ENCODE assay signal across 34 cellular contexts in genomic region chr2:159959136-159959535, GRCh38. TPM values are rescaled to one million over a fixed set of nuclear protein-coding genes. Genes with fewer than 3 reads are reported as not detected.
"Had no signal": no experiment of that assay in that cellular context is flagged by ENCODE, and none has a peak within 500 bp of the region (broad histone marks: within the 10 kb centered on the region; RNA-seq: fewer than 3 reads in every experiment).

No MANE protein-coding gene starts in this region.

- FAIRE-seq: RCC 7860 had no signal

- DNase-seq: activated CD4-positive, alpha-beta T cell treated with anti-CD3 and anti-CD28 coated beads, Interleukin-2, amount 10 ng/mL, durations not matched to agents 24 days and 14 days; activated CD4-positive, alpha-beta T cell treated with anti-CD3 and anti-CD28 coated beads, Interleukin-2, amount 50 U/mL, for 4 hours; activated CD8-positive, alpha-beta T cell treated with anti-CD3 and anti-CD28 coated beads for 36 hours; activated effector memory CD4-positive, alpha-beta T cell treated with anti-CD3 and anti-CD28 coated beads, Interleukin-2, amount 50 U/mL, for 16 hours; activated naive CD4-positive, alpha-beta T cell; activated naive CD4-positive, alpha-beta T cell treated with anti-CD3 and anti-CD28 coated beads, Interleukin-2, amount 50 U/mL, for 16 hours; activated naive CD8-positive, alpha-beta T cell treated with anti-CD3 and anti-CD28 coated beads for 36 hours; activated T-cell treated with anti-CD3 and anti-CD28 coated beads, Interleukin-2, amount 50 U/mL, for 1 hour; activated T-cell treated with anti-CD3 and anti-CD28 coated beads, Interleukin-2, amount 50 U/mL, for 72 hours; amniotic stem cell; aorta; brain microvascular endothelial cell; central memory CD4-positive, alpha-beta T cell; Kasumi-1; KG1; MG63; NCI-H1048; NCI-H1105 treated with DMSO at 0.1 percent for 48 hours; NCI-H1436 treated with DMSO at 0.1 percent for 48 hours; NCI-H1694 treated with DMSO at 0.1 percent for 48 hours; NCI-H2029; NCI-H2171; NCI-H510A; NCI-H526; NCI-H748 treated with DMSO at 0.1 percent for 48 hours; NK-92 treated with Interleukin-12 subunit alpha and Interleukin-12 subunit beta, amount 100 ng/mL, for 24 hours; PC-9; Right ventricle myocardium superior; SW 1271; T-helper 1 cell; T1000 had no signal

- H3K9me3 ChIP-seq: MG63 had no signal

- H2AFZ ChIP-seq: PC-9 had no signal

- H3K4me3 ChIP-seq: MG63, PC-9 had no signal

- H3K27ac ChIP-seq: brain microvascular endothelial cell, PC-9, RWPE1 had no signal

- H3K36me3 ChIP-seq: MG63 had no signal

- H3K4me2 ChIP-seq: PC-9 had no signal

- H3K27me3 ChIP-seq: brain microvascular endothelial cell, MG63 had no signal

RNA-seq across cellular contexts. Expression of gene LY75, which starts 54.6 kb away (rescaled TPM):
- total RNA-seq: OCI-LY7 had no signal
